17 cellular contexts compared by ENCODE assay signal in genomic region chr18:55245200-55245599, GRCh38.
DNase-seq lines count a peak whose midpoint lies in the region; ATAC-seq and TF ChIP-seq lines count a peak whose summit lies in the region.
"Had no signal": no experiment of that assay in that cellular context is flagged by ENCODE, and none has a peak within 500 bp of the region (broad histone marks: within the 10 kb centered on the region; RNA-seq: fewer than 3 reads in every experiment).

No MANE protein-coding gene starts in this region.

- TF ChIP-seq POLR2A in gastroesophageal sphincter (IDR thresholded peaks at IDR 0.05) = no peak
- TF ChIP-seq POLR2A in gastrocnemius medialis (IDR thresholded peaks at IDR 0.05) = no peak

- H3K4me1 ChIP-seq in adipocyte (ENCODE audit: control insufficient read depth, insufficient read depth, low read length) (peaks cover 29% of the 10 kb centered on the region), gastroesophageal sphincter (peaks cover 10 to 49% (median 20%) of the 10 kb centered on the region in 3 donors), gastrocnemius medialis (peaks cover 23 to 56% of the 10 kb centered on the region in 2 donors), HAP-1 (no peaks in the 10 kb centered on the region)

- no peak overlapping the region for H3K9ac ChIP-seq in adipocyte (ENCODE audit: low read length)

- H3K27ac ChIP-seq in gastroesophageal sphincter (peak overlapping the region; percentile 23 to 66 (median 58)), gastrocnemius medialis (peak overlapping the region; percentile 38 to 71 (median 68))

- TF ChIP-seq EP300 in gastroesophageal sphincter (IDR thresholded peaks at IDR 0.05) = no peak

- H3K27me3 ChIP-seq in adipocyte (replicated peaks; ENCODE audit: control insufficient read depth, insufficient read depth, low read length) (no peaks in the 10 kb centered on the region), gastroesophageal sphincter (no peaks in the 10 kb centered on the region), gastrocnemius medialis (no peaks in the 10 kb centered on the region), HAP-1 (ENCODE audit: low read depth) (no peaks in the 10 kb centered on the region)

- DNase-seq in adipocyte (ENCODE audit: low read depth) (peak; percentile 40), gastrocnemius medialis (no peak), HAP-1 (ENCODE audit: low spot score in 2 of 2) (no peak), NCI-H226 (no peak)
- DNase-seq: activated CD4-positive, alpha-beta T cell treated with anti-CD3 and anti-CD28 coated beads, Interleukin-2, amount 10 ng/mL, durations not matched to agents 24 days and 14 days; activated naive CD8-positive, alpha-beta T cell treated with anti-CD3 and anti-CD28 coated beads for 36 hours; activated T-cell treated with anti-CD3 and anti-CD28 coated beads, Interleukin-2, amount 50 U/mL, for 1 hour; cerebellar nuclear complex; erythroblast; naive thymus-derived CD8-positive, alpha-beta T cell; NCI-H2171; SIG-M5; T-helper 9 cell had no signal

- TF ChIP-seq CTCF in gastroesophageal sphincter (IDR thresholded peaks at IDR 0.05) = no peak
- no peak for TF ChIP-seq CTCF in gastrocnemius medialis (IDR thresholded peaks at IDR 0.05 in 4 of 5, conservative IDR thresholded peaks at IDR 0.05 in 1 of 5)

- H3K9me3 ChIP-seq in adipocyte (ENCODE audit: control insufficient read depth, low read length) = no peaks in the 10 kb centered on the region
- no peaks in the 10 kb centered on the region for H3K9me3 ChIP-seq in gastroesophageal sphincter
- H3K9me3 ChIP-seq in gastrocnemius medialis = no peaks in the 10 kb centered on the region
- H3K9me3 ChIP-seq in HAP-1 = no peaks in the 10 kb centered on the region

- H3K36me3 ChIP-seq in adipocyte (ENCODE audit: control insufficient read depth, insufficient read depth, low read length, severe bottlenecking) (peaks cover 14% of the 10 kb centered on the region), gastroesophageal sphincter (peaks cover 0 to 5% of the 10 kb centered on the region in 2 donors), gastrocnemius medialis (no peaks in the 10 kb centered on the region), HAP-1 (replicated peaks) (no peaks in the 10 kb centered on the region)

- H3K4me3 ChIP-seq in adipocyte (ENCODE audit: low read length) (peak overlapping the region; percentile 43), gastroesophageal sphincter (no peak overlapping the region), gastrocnemius medialis (no peak overlapping the region), HAP-1 (no peak overlapping the region)

- intact Hi-C loops in gastrocnemius medialis (cut with DNase I; ENCODE audit: low total_unique reads) = no loop called here

- WGBS in gastroesophageal sphincter (ENCODE audit: low coverage in 1 of 2), 2 donors = 29 to 54% methylated on average over 4 of the region's 4 CpGs

- ATAC-seq in gastroesophageal sphincter (no peak), gastrocnemius medialis (no peak), HG03025 (IDR thresholded peaks at IDR 0.05; ENCODE audit: low FRiP score, unreplicated experiment) (no peak), GM19023 (IDR thresholded peaks at IDR 0.05; ENCODE audit: unreplicated experiment) (no peak)
- ATAC-seq: HCT116; naive thymus-derived CD8-positive, alpha-beta T cell had no signal

- in situ Hi-C loops in gastrocnemius medialis (cut with MboI; ENCODE audit: low sequenced_read_pairs in 4 of 4) = loop anchor here (5.0 to 25.0 kb wide), 6 partner anchors 77 to 1342 kb away; partner anchors contain the start of gene TCF4 (in 3 of the 4)
- in situ Hi-C loops in HAP-1 (cut with MboI; ENCODE audit: low sequenced_read_pairs) = loop anchor here (25.0 kb wide), 2 partner anchors 517 to 1317 kb away; no protein-coding TSS in a partner anchor
